ENCODE assay signal across 8 cellular contexts in the genomic region with DNA sequence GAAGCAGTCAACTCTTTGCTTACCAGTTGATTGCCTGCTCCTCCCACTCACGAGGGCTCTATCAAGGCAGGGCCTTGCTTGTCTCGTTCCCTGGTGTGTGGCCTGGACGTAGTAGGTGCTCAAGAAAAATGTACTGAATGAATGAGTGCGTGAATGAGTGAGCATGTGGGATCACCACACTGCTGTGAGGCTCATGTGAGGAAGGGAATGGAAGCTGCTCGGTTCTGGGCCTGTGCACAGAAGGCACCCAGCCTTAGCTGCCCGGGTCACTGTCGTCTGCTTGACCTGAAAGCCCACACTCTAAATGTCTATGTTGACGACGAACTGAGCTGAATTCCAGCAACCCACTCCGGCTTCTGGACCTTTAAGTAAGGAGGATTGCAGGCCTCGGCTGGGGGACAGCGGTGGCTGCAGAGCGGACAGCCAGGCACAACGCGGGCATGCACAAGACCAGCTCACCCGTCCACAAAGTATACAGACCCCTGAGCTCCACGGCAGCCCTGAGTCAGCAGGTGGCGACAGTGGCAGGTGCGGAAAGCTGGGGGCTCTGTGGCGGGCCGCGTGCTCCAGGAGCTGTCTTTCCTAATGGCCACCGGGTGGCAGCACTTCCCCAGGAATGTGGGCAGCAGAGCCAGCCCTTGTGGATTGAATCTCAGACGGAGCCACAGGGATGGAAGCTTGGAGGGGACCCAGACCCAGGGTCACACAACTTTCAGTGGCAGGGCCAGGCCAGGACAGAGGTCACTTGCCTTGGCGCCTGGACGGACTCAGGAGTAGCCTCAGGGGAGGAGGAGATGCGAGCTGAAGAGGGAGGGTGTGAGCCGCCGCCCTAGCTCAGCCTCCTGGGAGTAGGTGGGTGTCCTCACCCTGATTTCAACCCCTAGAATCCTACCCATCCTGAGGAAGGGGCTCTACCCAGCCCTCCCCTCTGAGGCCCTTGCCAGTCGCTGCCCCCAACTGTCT. TPM values are rescaled to one million over a fixed set of nuclear protein-coding genes. Genes with fewer than 3 reads are reported as not detected.
DNase-seq lines count a peak whose midpoint lies in the region; TF ChIP-seq lines count a peak whose summit lies in the region.

No MANE protein-coding gene starts in this region.

- no peaks in the 10 kb centered on the region for H3K9me3 ChIP-seq in suprapubic skin

- H3K27me3 ChIP-seq in suprapubic skin: no peaks in the 10 kb centered on the region

- no peaks in the 10 kb centered on the region for H3K36me3 ChIP-seq in suprapubic skin

- H3K4me1 ChIP-seq in suprapubic skin: peaks cover 14% of the 10 kb centered on the region

- H3K4me3 ChIP-seq in fibroblast of villous mesenchyme (ENCODE audit: low read depth, low read length) (no peak overlapping the region), suprapubic skin (no peak overlapping the region)

- 29% methylated on average over 15 of the region's 30 CpGs for WGBS in suprapubic skin

- no peak overlapping the region for H3K27ac ChIP-seq in suprapubic skin

- TF ChIP-seq POLR2A in suprapubic skin (IDR thresholded peaks at IDR 0.05): no peak

- TF ChIP-seq CTCF in fibroblast of villous mesenchyme (IDR thresholded peaks at IDR 0.05; ENCODE audit: insufficient read depth, low read depth, low read length) (peak; percentile 75), suprapubic skin (IDR thresholded peaks at IDR 0.05) (peak; percentile 80 to 87)

- TF ChIP-seq EP300 in suprapubic skin (IDR thresholded peaks at IDR 0.05): no peak

- DNase-seq in NCI-H187 (lab: John Stamatoyannopoulos, UW): peak; percentile 16 to 37
- DNase-seq in NCI-H187 treated with DMSO at 0.1 percent for 48 hours (lab: John Stamatoyannopoulos, UW): no peak
- peak; percentile 56 for DNase-seq in MV-4-11 (lab: John Stamatoyannopoulos, UW)
- peak; percentile 60 for DNase-seq in SHP77 treated with DMSO at 0.1 percent for 48 hours (lab: John Stamatoyannopoulos, UW)
- peak; percentile 69 for DNase-seq in activated T-helper 9 cell treated with anti-CD3 and anti-CD28 coated beads, Interleukin-2, amount 50 U/mL, for 16 hours (ENCODE audit: low read depth)
- peak; percentile 68 for DNase-seq in fibroblast of villous mesenchyme (ENCODE audit: low read depth)
- peak in 55 of 56 donors; percentile 27 to 92 (median 77) for DNase-seq in nucleus accumbens (lab: John Stamatoyannopoulos, UW)
- peak; percentile 85 to 93 for DNase-seq in suprapubic skin (ENCODE audit: low spot score in 2 of 2)

RNA-seq across cellular contexts. Expression of gene PICK1, which starts 5.0 kb away (rescaled TPM):
- total RNA-seq in fibroblast of villous mesenchyme (14.2 TPM in 2 replicates), suprapubic skin (10 to 100 TPM; 36.7 to 72.0 (median 61.5) TPM)

RNA-seq across cellular contexts. Expression of gene SLC16A8, which starts 31.8 kb away (rescaled TPM):
- total RNA-seq in fibroblast of villous mesenchyme (under 0.01 TPM in 1 of 2 replicates, not detected in the other), suprapubic skin (not detected)

RNA-seq across cellular contexts. Expression of gene BAIAP2L2, which starts 58.3 kb away (rescaled TPM):
- total RNA-seq in fibroblast of villous mesenchyme: 2.3 and 3.0 TPM in 2 replicates
- total RNA-seq in suprapubic skin: 1 to 10 TPM in 3 of 4 donors, under 1 TPM in 1; 0.49 to 1.7 (median 1.6) TPM
